Comparison of ENCODE assay signal across 22 cellular contexts in the genomic region with DNA sequence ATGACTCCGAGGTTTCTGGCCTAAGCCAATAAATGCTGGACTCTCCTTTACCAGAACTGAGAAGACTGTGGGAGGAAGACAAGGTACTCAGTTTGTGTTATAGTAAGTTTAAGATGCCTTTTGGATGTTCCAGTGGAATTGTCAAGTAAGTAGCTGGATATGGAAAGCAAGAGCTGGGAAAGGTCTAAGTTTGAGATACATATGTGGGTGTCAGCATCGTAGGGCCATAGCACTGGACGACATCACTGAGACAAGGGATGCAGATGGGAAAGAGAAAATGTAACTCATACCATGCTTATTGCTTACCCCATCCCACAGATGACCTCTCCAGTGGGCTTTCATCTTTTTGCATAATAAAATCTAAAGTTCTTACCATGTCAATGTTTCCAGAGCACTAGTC. TPM values are rescaled to one million over a fixed set of nuclear protein-coding genes. Genes with fewer than 3 reads are reported as not detected.
DNase-seq lines count a peak whose midpoint lies in the region; ATAC-seq and TF ChIP-seq lines count a peak whose summit lies in the region.
"Had no signal": no experiment of that assay in that cellular context is flagged by ENCODE, and none has a peak within 500 bp of the region (broad histone marks: within the 10 kb centered on the region; RNA-seq: fewer than 3 reads in every experiment).

No MANE protein-coding gene starts in this region.

- H2AFZ ChIP-seq in OCI-LY1 (ENCODE audit: low read length) (no peak overlapping the region), neuronal stem cell (ENCODE audit: low read length) (peak overlapping the region; percentile 27)

- peaks cover 51% of the 10 kb centered on the region for H3K4me1 Mint-ChIP-seq in activated naive CD8-positive, alpha-beta T cell treated with anti-CD3 and anti-CD28 coated beads, Interleukin-2, amount 10 ng/mL, durations not matched to agents 7 days and 5 days

- H3K18ac ChIP-seq in neuronal stem cell (ENCODE audit: low read length): no peak overlapping the region

- H2AK5ac ChIP-seq in neuronal stem cell (ENCODE audit: low read depth, low read length): no peak overlapping the region

- no CpG with 5 or more reads among the region's 3 CpGs for WGBS in neuronal stem cell (ENCODE audit: extremely low coverage in 2 of 2, insufficient read length in 2 of 2, insufficient replicate concordance in 1 of 2), 2 donors

- ATAC-seq in activated naive CD8-positive, alpha-beta T cell treated with anti-CD3 and anti-CD28 coated beads, Interleukin-2, amount 10 ng/mL, durations not matched to agents 7 days and 5 days (ENCODE audit: low read depth): no peak
- ATAC-seq: A549, HCT116 had no signal

- H3K27me3 Mint-ChIP-seq in activated naive CD8-positive, alpha-beta T cell treated with anti-CD3 and anti-CD28 coated beads, Interleukin-2, amount 10 ng/mL, durations not matched to agents 7 days and 5 days: no peaks in the 10 kb centered on the region

- no peaks in the 10 kb centered on the region for H3F3A ChIP-seq in OCI-LY1 (ENCODE audit: insufficient read depth, low read length)

- DNase-seq in activated naive CD8-positive, alpha-beta T cell treated with anti-CD3 and anti-CD28 coated beads, Interleukin-2, amount 10 ng/mL, durations not matched to agents 7 days and 5 days: no peak
- no peak for DNase-seq in neuronal stem cell (ENCODE audit: low spot score)
- DNase-seq in NCI-H1694 treated with DMSO at 0.1 percent for 48 hours (lab: John Stamatoyannopoulos, UW): no peak
- no peak for DNase-seq in posterior cingulate gyrus
- no peak for DNase-seq in NCI-H128 (lab: John Stamatoyannopoulos, UW; ENCODE audit: unreplicated experiment)
- DNase-seq: DMS79, GOT3, Karpas-422, MG63, NCI-H1048, NCI-H146, NCI-H2081, NCI-H2171 treated with DMSO at 0.1 percent for 48 hours, NCI-H446, NCI-H526 treated with DMSO at 0.1 percent for 48 hours had no signal

- H3K27ac ChIP-seq in C4-2B: peak overlapping the region; percentile 54; the same call in 1 of the 2 replicates
- peak overlapping the region; percentile 51 for H3K27ac ChIP-seq in OCI-LY1 (ENCODE audit: low read depth, low read length, poor library complexity, severe bottlenecking)
- H3K27ac ChIP-seq in neuronal stem cell (replicated peaks; ENCODE audit: low read length): no peak overlapping the region
- H3K27ac ChIP-seq: BLaER1, HL-60, SJSA1 had no signal

- no peak overlapping the region for H3K23ac ChIP-seq in neuronal stem cell (ENCODE audit: low read depth, low read length, poor library complexity)

- no peak overlapping the region for H2BK120ac ChIP-seq in neuronal stem cell (ENCODE audit: low read depth, low read length)

- H3K36me3 ChIP-seq in OCI-LY1 (ENCODE audit: insufficient read depth, low read length): no peaks in the 10 kb centered on the region
- H3K36me3 ChIP-seq in neuronal stem cell (replicated peaks in 1 of 2; ENCODE audit: control insufficient read depth in 2 of 2, insufficient read depth in 2 of 2, low read length in 2 of 2): no peaks in the 10 kb centered on the region
- H3K36me3 ChIP-seq: BLaER1, MG63, SJSA1 had no signal

- H4K20me1 ChIP-seq in OCI-LY1 (ENCODE audit: insufficient read depth, low read length): no peaks in the 10 kb centered on the region
- H4K20me1 ChIP-seq: BLaER1 had no signal

- H3K9me3 Mint-ChIP-seq in activated naive CD8-positive, alpha-beta T cell treated with anti-CD3 and anti-CD28 coated beads, Interleukin-2, amount 10 ng/mL, durations not matched to agents 7 days and 5 days: no peaks in the 10 kb centered on the region

- no peak overlapping the region for H4K8ac ChIP-seq in neuronal stem cell (ENCODE audit: low read depth, low read length)

- no peak overlapping the region for H4K91ac ChIP-seq in neuronal stem cell (ENCODE audit: low read depth, low read length, poor library complexity)

- H3K4me3 ChIP-seq in OCI-LY1 (ENCODE audit: low read depth, low read length, poor library complexity, severe bottlenecking): no peak overlapping the region
- H3K4me3 ChIP-seq in neuronal stem cell (ENCODE audit: low read length in 2 of 2): no peak overlapping the region
- H3K4me3 ChIP-seq: A549, BLaER1, MG63, SJSA1 had no signal

- H3K9me2 ChIP-seq in OCI-LY1 (ENCODE audit: low read depth, low read length): no peaks in the 10 kb centered on the region

- no peak overlapping the region for H2BK15ac ChIP-seq in neuronal stem cell (ENCODE audit: low read length)

- H3K9ac ChIP-seq in OCI-LY1 (ENCODE audit: low read length): no peak overlapping the region
- no peak overlapping the region for H3K9ac ChIP-seq in neuronal stem cell (ENCODE audit: low read depth, low read length, poor library complexity)
- H3K9ac ChIP-seq: BLaER1 had no signal

- no peak overlapping the region for H3K14ac ChIP-seq in neuronal stem cell (ENCODE audit: low read length)

- H2BK5ac ChIP-seq in neuronal stem cell (ENCODE audit: low read length): no peak overlapping the region

- H3K4me2 ChIP-seq in OCI-LY1 (ENCODE audit: low read length): no peak overlapping the region; the same call in 1 of the 2 replicates
- no peak overlapping the region for H3K4me2 ChIP-seq in neuronal stem cell (ENCODE audit: insufficient read depth, low read length, poor library complexity, severe bottlenecking)
- H3K4me2 ChIP-seq: A549, BLaER1 had no signal

- intact Hi-C loops in posterior cingulate gyrus (cut with DNase I): no loop called here

- H3K4me3 Mint-ChIP-seq in activated naive CD8-positive, alpha-beta T cell treated with anti-CD3 and anti-CD28 coated beads, Interleukin-2, amount 10 ng/mL, durations not matched to agents 7 days and 5 days: no peak overlapping the region

- H3K4me1 ChIP-seq in OCI-LY1 (ENCODE audit: insufficient read depth, low read length, severe bottlenecking): peaks cover 60% of the 10 kb centered on the region
- H3K4me1 ChIP-seq in neuronal stem cell (ENCODE audit: control insufficient read depth in 2 of 2, insufficient read depth in 1 of 2, low read depth in 1 of 2, low read length in 2 of 2): peaks cover 2 to 8% of the 10 kb centered on the region in 2 donors

- H2BK12ac ChIP-seq in neuronal stem cell (ENCODE audit: low read length): no peak overlapping the region

- H3K27ac Mint-ChIP-seq in activated naive CD8-positive, alpha-beta T cell treated with anti-CD3 and anti-CD28 coated beads, Interleukin-2, amount 10 ng/mL, durations not matched to agents 7 days and 5 days: peak overlapping the region; percentile 37

- no peaks in the 10 kb centered on the region for H3K9me3 ChIP-seq in OCI-LY1 (ENCODE audit: low read length)
- H3K9me3 ChIP-seq in neuronal stem cell (replicated peaks in 1 of 2; ENCODE audit: control insufficient read depth in 2 of 2, insufficient read depth in 1 of 2, low read depth in 1 of 2, low read length in 2 of 2): no peaks in the 10 kb centered on the region
- H3K9me3 ChIP-seq: A549, BLaER1, MG63, SJSA1 had no signal

- POLR2A ChIA-PET in activated naive CD8-positive, alpha-beta T cell treated with anti-CD3 and anti-CD28 coated beads, Interleukin-2, amount 10 ng/mL, durations not matched to agents 7 days and 5 days (lab: Charles Lee): interaction anchor here (1.0 to 1.2 kb wide), 2 partner anchors 11 to 44 kb away, joined by 3 to 5 read pairs; no protein-coding TSS in a partner anchor

- no peaks in the 10 kb centered on the region for H3K79me1 ChIP-seq in neuronal stem cell (ENCODE audit: low read depth, low read length)

- peaks cover 2% of the 10 kb centered on the region for H3K36me3 Mint-ChIP-seq in activated naive CD8-positive, alpha-beta T cell treated with anti-CD3 and anti-CD28 coated beads, Interleukin-2, amount 10 ng/mL, durations not matched to agents 7 days and 5 days

- H3K27me3 ChIP-seq in OCI-LY1 (ENCODE audit: insufficient read depth, low read length) (no peaks in the 10 kb centered on the region), neuronal stem cell (ENCODE audit: control insufficient read depth in 3 of 3, insufficient read depth in 3 of 3, low read depth in 1 of 3, low read length in 3 of 3) (no peaks in the 10 kb centered on the region)
- H3K27me3 ChIP-seq: BLaER1, MG63, SJSA1 had no signal

- no peak overlapping the region for H3K4ac ChIP-seq in neuronal stem cell (ENCODE audit: low read length)

- no peak for TF ChIP-seq CTCF in C4-2B (conservative IDR thresholded peaks at IDR 0.05)
- no peak for TF ChIP-seq CTCF in OCI-LY1 (IDR thresholded peaks at IDR 0.05; ENCODE audit: low read length)

- no peaks in the 10 kb centered on the region for H3K79me2 ChIP-seq in OCI-LY1 (ENCODE audit: insufficient read depth, low read length)

RNA-seq across cellular contexts. Expression of gene ZNF217, which starts 45.5 kb away (rescaled TPM):
- total RNA-seq in activated naive CD8-positive, alpha-beta T cell treated with anti-CD3 and anti-CD28 coated beads, Interleukin-2, amount 10 ng/mL, durations not matched to agents 7 days and 5 days: 100 to 1,000 TPM; 133 to 144 TPM
- 31.6 TPM for polyA plus RNA-seq in neuronal stem cell (2013, experiment 1 of 2)
- polyA plus RNA-seq in neuronal stem cell (2013, experiment 2 of 2): 32.6 TPM
